ENCODE assay signal across 8 cellular contexts in genomic region chr1:243254233-243254926, GRCh38. TPM values are rescaled to one million over a fixed set of nuclear protein-coding genes. Genes with fewer than 3 reads are reported as not detected.
A peak's percentile ranks its signal among the peaks of the same experiment; 100 is the strongest.
DNase-seq lines count a peak whose midpoint lies in the region; ATAC-seq and TF ChIP-seq lines count a peak whose summit lies in the region.

No MANE protein-coding gene starts in this region.

- POLR2A ChIA-PET in PC-3 (lab: Charles Lee; ENCODE audit: unreplicated experiment), result no interaction called here

- no peaks in the 10 kb centered on the region for H3K27me3 ChIP-seq in PC-3 (ENCODE audit: low read length)

- peak overlapping the region; percentile 85 for H3K4me3 ChIP-seq in PC-3 (ENCODE audit: low read length)
- H3K4me3 ChIP-seq in fibroblast of villous mesenchyme (ENCODE audit: low read depth, low read length), result peak overlapping the region; percentile 85

- peak overlapping the region; percentile 99 for H3K4me3 Mint-ChIP-seq in neural crest cell

- ATAC-seq in GM19372 (IDR thresholded peaks at IDR 0.05; ENCODE audit: low read depth, unreplicated experiment) (peak; percentile 8), PC-3 (peak; percentile 3)

- peak overlapping the region; percentile 99 for H3K27ac Mint-ChIP-seq in neural crest cell (ENCODE audit: unreplicated experiment)

- peaks cover 2% of the 10 kb centered on the region for H3K36me3 Mint-ChIP-seq in neural crest cell (ENCODE audit: low read depth)

- no peaks in the 10 kb centered on the region for H3K9me2 ChIP-seq in PC-3 (replicated peaks; ENCODE audit: low read length)

- peak overlapping the region; percentile 83 for H3K9ac ChIP-seq in PC-3 (ENCODE audit: low read length)

- H3K36me3 ChIP-seq in PC-3 (ENCODE audit: low read depth, low read length), result no peaks in the 10 kb centered on the region

- H3K27ac ChIP-seq in PC-3 (ENCODE audit: low read length), result peak overlapping the region; percentile 77
- peak overlapping the region; percentile 99 for H3K27ac ChIP-seq in substantia nigra (ENCODE audit: low read depth, low read length, poor library complexity, severe bottlenecking)

- intact Hi-C loops in PC-3 (cut with micrococcal nuclease), result loop anchor here (2.0 to 5.0 kb wide), 2 partner anchors 70 to 77 kb away; no protein-coding TSS in a partner anchor

- H3F3A ChIP-seq in PC-3 (ENCODE audit: low read length, unreplicated experiment), result no peaks in the 10 kb centered on the region

- no peaks in the 10 kb centered on the region for H3K9me3 Mint-ChIP-seq in neural crest cell

- H3K27me3 Mint-ChIP-seq in neural crest cell (ENCODE audit: low read depth), result no peaks in the 10 kb centered on the region

- CTCF ChIA-PET in PC-3 (lab: Charles Lee), result no interaction called here

- H3K4me1 ChIP-seq in PC-3 (ENCODE audit: insufficient read depth, low read length), result peaks cover 43% of the 10 kb centered on the region

- H4K20me1 ChIP-seq in PC-3 (ENCODE audit: low read length), result peaks cover 31% of the 10 kb centered on the region; the same call in 1 of the 2 replicates

- H3K4me2 ChIP-seq in PC-3 (ENCODE audit: low read length), result peak overlapping the region; percentile 97

- peak; percentile 80 for DNase-seq in Ammon's horn (ENCODE audit: low spot score)
- peak; percentile 23 for DNase-seq in HPDE6-E6E7 (ENCODE audit: extremely low spot score)
- DNase-seq in PC-3, result peak; percentile 71
- DNase-seq in activated T-helper 1 cell treated with anti-CD3 and anti-CD28 coated beads, Interleukin-2, amount 50 U/mL, for 16 hours (ENCODE audit: low read depth in 1 of 2, low spot score in 1 of 2), result peak; percentile 9 to 44
- DNase-seq in fibroblast of villous mesenchyme (ENCODE audit: low read depth), result peak; percentile 64
- peak; percentile 26 for DNase-seq in neural crest cell (ENCODE audit: low read depth, low spot score)
- DNase-seq in substantia nigra (lab: John Stamatoyannopoulos, UW), result peak in 44 of 49 donors; percentile 23 to 84 (median 60)

- H3K9me3 ChIP-seq in PC-3 (ENCODE audit: low read length), result no peaks in the 10 kb centered on the region

- BruUV-seq in PC-3 (replicated peaks; lab: Mats Ljungman, UMichigan), result no TSS peak

- H3K79me2 ChIP-seq in PC-3 (ENCODE audit: low read length), result peaks cover 83% of the 10 kb centered on the region

- peak overlapping the region; percentile 97 for H2AFZ ChIP-seq in PC-3 (ENCODE audit: low read length)

- TF ChIP-seq CTCF in PC-3 (conservative IDR thresholded peaks at IDR 0.05; ENCODE audit: low read depth, low read length) (no peak), fibroblast of villous mesenchyme (IDR thresholded peaks at IDR 0.05; ENCODE audit: insufficient read depth, low read depth, low read length) (no peak), neural crest cell (conservative IDR thresholded peaks at IDR 0.05) (no peak)

- H3K4me1 Mint-ChIP-seq in neural crest cell, result peaks cover 41% of the 10 kb centered on the region

RNA-seq across cellular contexts. Expression of gene CEP170, which starts 0.7 kb away (rescaled TPM):
- total RNA-seq in PC-3 (2014; rRNA removed) (65.3 and 78.9 TPM in 2 replicates), fibroblast of villous mesenchyme (114 and 115 TPM in 2 replicates), neural crest cell (120 and 129 TPM in 2 replicates)

RNA-seq across cellular contexts. Expression of gene SDCCAG8, which starts 1.5 kb away (rescaled TPM):
- total RNA-seq in PC-3 (2014; rRNA removed) (99.3 and 194 TPM in 2 replicates), fibroblast of villous mesenchyme (33.5 and 41.0 TPM in 2 replicates), neural crest cell (19.9 and 22.8 TPM in 2 replicates)

Comparison
In these comparisons a context has a peak if more than half of its experiments do, and no peak if none do; other contexts are left out.
1. Peak in every context shown above with its lines: DNase-seq, ATAC-seq, H3K4me3 ChIP-seq and H3K27ac ChIP-seq.
2. DNase-seq: peak in every context shown above with its lines; median percentile 80 in Ammon's horn; 71 in PC-3; 64 in fibroblast of villous mesenchyme; 60 in substantia nigra; 26 in activated T-helper 1 cell treated with anti-CD3 and anti-CD28 coated beads, Interleukin-2, amount 50 U/mL, for 16 hours; 26 in neural crest cell; 23 in HPDE6-E6E7.